ENCODE assay signal across 13 cellular contexts in genomic region chrX:8913665-8914409, GRCh38.
DNase-seq lines count a peak whose midpoint lies in the region; ATAC-seq and TF ChIP-seq lines count a peak whose summit lies in the region.
"Had no signal": no experiment of that assay in that cellular context is flagged by ENCODE, and none has a peak within 500 bp of the region (broad histone marks: within the 10 kb centered on the region; RNA-seq: fewer than 3 reads in every experiment).

No MANE protein-coding gene starts in this region.

- H3K27me3 ChIP-seq in gastrocnemius medialis (no peaks in the 10 kb centered on the region), upper lobe of right lung (no peaks in the 10 kb centered on the region)

- H3K4me3 ChIP-seq in astrocyte of the spinal cord (ENCODE audit: low read depth, low read length): no peak overlapping the region
- H3K4me3 ChIP-seq in gastrocnemius medialis: no peak overlapping the region
- H3K4me3 ChIP-seq in upper lobe of right lung: no peak overlapping the region

- H3K36me3 ChIP-seq in gastrocnemius medialis (no peaks in the 10 kb centered on the region), upper lobe of right lung (no peaks in the 10 kb centered on the region)

- ATAC-seq in left ventricle myocardium superior (peak; percentile 95), gastrocnemius medialis (peak; percentile 69 to 80), upper lobe of right lung (no peak), GM18909 (IDR thresholded peaks at IDR 0.05; ENCODE audit: poor library complexity, unreplicated experiment) (no peak)
- ATAC-seq: naive thymus-derived CD8-positive, alpha-beta T cell had no signal

- no peak for TF ChIP-seq POLR2A in gastrocnemius medialis (IDR thresholded peaks at IDR 0.05)

- intact Hi-C loops in left ventricle myocardium superior (cut with micrococcal nuclease): no loop called here
- intact Hi-C loops in gastrocnemius medialis (cut with DNase I; ENCODE audit: low total_unique reads): no loop called here
- intact Hi-C loops in upper lobe of right lung (cut with DNase I): no loop called here

- H3K9me3 ChIP-seq in gastrocnemius medialis: no peaks in the 10 kb centered on the region
- no peaks in the 10 kb centered on the region for H3K9me3 ChIP-seq in upper lobe of right lung

- H3K27ac ChIP-seq in gastrocnemius medialis (no peak overlapping the region), upper lobe of right lung (no peak overlapping the region)

- no peak for TF ChIP-seq CTCF in astrocyte of the spinal cord (IDR thresholded peaks at IDR 0.05; ENCODE audit: low read depth, low read length)
- no peak for TF ChIP-seq CTCF in gastrocnemius medialis (IDR thresholded peaks at IDR 0.05 in 4 of 5, conservative IDR thresholded peaks at IDR 0.05 in 1 of 5)
- no peak for TF ChIP-seq CTCF in upper lobe of right lung (IDR thresholded peaks at IDR 0.05)

- DNase-seq in G401 (ENCODE audit: low spot score) (peak; percentile 11), astrocyte of the spinal cord (ENCODE audit: low read depth, low spot score) (peak; percentile 45), left ventricle myocardium superior (peak; percentile 33), gastrocnemius medialis (peak in 1 of 2 donors; percentile 14), KBM-7 (no peak), upper lobe of right lung (no peak), superior temporal gyrus (ENCODE audit: extremely low spot score) (no peak)
- DNase-seq: activated CD4-positive, alpha-beta T cell treated with anti-CD3 and anti-CD28 coated beads, Interleukin-2, amount 10 ng/mL, durations not matched to agents 24 days and 14 days; activated naive CD4-positive, alpha-beta T cell; CD8-positive, alpha-beta memory T cell; naive thymus-derived CD8-positive, alpha-beta T cell; NCI-H2029 had no signal

- in situ Hi-C loops in G401 (cut with HindIII; ENCODE audit: low sequenced_read_pairs) (no loop called here), astrocyte of the spinal cord (cut with HindIII; ENCODE audit: low sequenced_read_pairs) (no loop called here), gastrocnemius medialis (cut with MboI; ENCODE audit: low sequenced_read_pairs in 4 of 4) (no loop called here), KBM-7 (cut with MboI; ENCODE audit: low pct_unique_long_range_greater_than_20kb, low sequenced_read_pairs) (no loop called here)

- H3K4me1 ChIP-seq in gastrocnemius medialis (no peaks in the 10 kb centered on the region), upper lobe of right lung (no peaks in the 10 kb centered on the region)

Comparison
In these comparisons a context has a peak if more than half of its experiments do, and no peak if none do; other contexts are left out.
1. DNase-seq: peak in G401 (single experiment), astrocyte of the spinal cord (single experiment) and left ventricle myocardium superior (single experiment); none in KBM-7 (single experiment), upper lobe of right lung (single experiment) and superior temporal gyrus (single experiment).
2. ATAC-seq: peak in left ventricle myocardium superior (single experiment) and gastrocnemius medialis (2 of 2); none in upper lobe of right lung (single experiment) and GM18909 (single experiment).